ENCODE assay signal across 2 cellular contexts in genomic region chr17:58822148-58823050, GRCh38.
TF ChIP-seq lines count a peak whose summit lies in the region.

No MANE protein-coding gene starts in this region.

TF ChIP-seq in SK-N-SH, 30 proteins besides CTCF, POLR2A, EP300 and RAD21 (continued from another document):
- TF ChIP-seq FOXJ3 (CRISPR knock-in tag; IDR thresholded peaks at IDR 0.05): no peak

TF ChIP-seq in SK-N-SH treated with all-trans-retinoic acid at 6 μM for 48 hours, 23 proteins besides CTCF, POLR2A, EP300 and RAD21:
- TF ChIP-seq, protein P1, sequence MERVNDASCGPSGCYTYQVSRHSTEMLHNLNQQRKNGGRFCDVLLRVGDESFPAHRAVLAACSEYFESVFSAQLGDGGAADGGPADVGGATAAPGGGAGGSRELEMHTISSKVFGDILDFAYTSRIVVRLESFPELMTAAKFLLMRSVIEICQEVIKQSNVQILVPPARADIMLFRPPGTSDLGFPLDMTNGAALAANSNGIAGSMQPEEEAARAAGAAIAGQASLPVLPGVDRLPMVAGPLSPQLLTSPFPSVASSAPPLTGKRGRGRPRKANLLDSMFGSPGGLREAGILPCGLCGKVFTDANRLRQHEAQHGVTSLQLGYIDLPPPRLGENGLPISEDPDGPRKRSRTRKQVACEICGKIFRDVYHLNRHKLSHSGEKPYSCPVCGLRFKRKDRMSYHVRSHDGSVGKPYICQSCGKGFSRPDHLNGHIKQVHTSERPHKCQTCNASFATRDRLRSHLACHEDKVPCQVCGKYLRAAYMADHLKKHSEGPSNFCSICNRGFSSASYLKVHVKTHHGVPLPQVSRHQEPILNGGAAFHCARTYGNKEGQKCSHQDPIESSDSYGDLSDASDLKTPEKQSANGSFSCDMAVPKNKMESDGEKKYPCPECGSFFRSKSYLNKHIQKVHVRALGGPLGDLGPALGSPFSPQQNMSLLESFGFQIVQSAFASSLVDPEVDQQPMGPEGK (CRISPR knock-in tag; IDR thresholded peaks at IDR 0.05; ENCODE audit: borderline replicate concordance): no peak
- no peak for TF ChIP-seq ESRRG (CRISPR knock-in tag; IDR thresholded peaks at IDR 0.05)
- no peak for TF ChIP-seq GLIS3 (CRISPR knock-in tag; IDR thresholded peaks at IDR 0.05)
- TF ChIP-seq PPARA (CRISPR knock-in tag; IDR thresholded peaks at IDR 0.05; ENCODE audit: borderline replicate concordance): no peak
- no peak for TF ChIP-seq ZNF8 (CRISPR knock-in tag; IDR thresholded peaks at IDR 0.05)
- TF ChIP-seq ZC3H10 (CRISPR knock-in tag; IDR thresholded peaks at IDR 0.05): no peak
- TF ChIP-seq SNAI2 (CRISPR knock-in tag; IDR thresholded peaks at IDR 0.05): no peak
- no peak for TF ChIP-seq BACH2 (CRISPR knock-in tag; IDR thresholded peaks at IDR 0.05; ENCODE audit: borderline replicate concordance)
- no peak for TF ChIP-seq TSHZ2 (CRISPR knock-in tag; IDR thresholded peaks at IDR 0.05)
- no peak for TF ChIP-seq ZNF565 (CRISPR knock-in tag; conservative IDR thresholded peaks at IDR 0.05; ENCODE audit: low read depth)
- TF ChIP-seq CSDC2 (CRISPR knock-in tag; IDR thresholded peaks at IDR 0.05): no peak
- no peak for TF ChIP-seq ARNTL (CRISPR knock-in tag; IDR thresholded peaks at IDR 0.05; ENCODE audit: borderline replicate concordance, low read depth)
- no peak for TF ChIP-seq OSR1 (CRISPR knock-in tag; IDR thresholded peaks at IDR 0.05)
- TF ChIP-seq, protein P2, sequence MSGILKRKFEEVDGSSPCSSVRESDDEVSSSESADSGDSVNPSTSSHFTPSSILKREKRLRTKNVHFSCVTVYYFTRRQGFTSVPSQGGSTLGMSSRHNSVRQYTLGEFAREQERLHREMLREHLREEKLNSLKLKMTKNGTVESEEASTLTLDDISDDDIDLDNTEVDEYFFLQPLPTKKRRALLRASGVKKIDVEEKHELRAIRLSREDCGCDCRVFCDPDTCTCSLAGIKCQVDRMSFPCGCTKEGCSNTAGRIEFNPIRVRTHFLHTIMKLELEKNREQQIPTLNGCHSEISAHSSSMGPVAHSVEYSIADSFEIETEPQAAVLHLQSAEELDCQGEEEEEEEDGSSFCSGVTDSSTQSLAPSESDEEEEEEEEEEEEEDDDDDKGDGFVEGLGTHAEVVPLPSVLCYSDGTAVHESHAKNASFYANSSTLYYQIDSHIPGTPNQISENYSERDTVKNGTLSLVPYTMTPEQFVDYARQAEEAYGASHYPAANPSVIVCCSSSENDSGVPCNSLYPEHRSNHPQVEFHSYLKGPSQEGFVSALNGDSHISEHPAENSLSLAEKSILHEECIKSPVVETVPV (CRISPR knock-in tag; IDR thresholded peaks at IDR 0.05): no peak
- TF ChIP-seq POU6F1 (CRISPR knock-in tag; IDR thresholded peaks at IDR 0.05; ENCODE audit: borderline replicate concordance, low read depth): no peak
